ENCODE assay signal across 8 cellular contexts in genomic region chrX:1392376-1393130, GRCh38. TPM values are rescaled to one million over a fixed set of nuclear protein-coding genes. Genes with fewer than 3 reads are reported as not detected.
A peak's percentile ranks its signal among the peaks of the same experiment; 100 is the strongest.
DNase-seq lines count a peak whose midpoint lies in the region; ATAC-seq, FAIRE-seq and TF ChIP-seq lines count a peak whose summit lies in the region.

No MANE protein-coding gene starts in this region.

- H3K9me3 ChIP-seq in Panc1 (ENCODE audit: control insufficient read depth, insufficient read depth, low read depth, low read length), result no peaks in the 10 kb centered on the region
- no peaks in the 10 kb centered on the region for H3K9me3 ChIP-seq in HepG2 (ENCODE audit: low read length)

- H3K27me3 ChIP-seq in Panc1 (ENCODE audit: control insufficient read depth, insufficient read depth, low read length) (no peaks in the 10 kb centered on the region), HepG2 (ENCODE audit: control insufficient read depth in 1 of 2, insufficient read depth in 2 of 2, low read length in 2 of 2) (no peaks in the 10 kb centered on the region; a peak in 1 of 5 replicates)

- no peaks in the 10 kb centered on the region for H3K27me3 Mint-ChIP-seq in stimulated activated memory B cell treated with anti-CD40 and anti-IgM and Interleukin-4, amounts not matched to agents 10 μg/mL and 1 μg/mL and 100 μg/mL, for 72 hours

- peaks cover 58% of the 10 kb centered on the region for H3K36me3 Mint-ChIP-seq in stimulated activated memory B cell treated with anti-CD40 and anti-IgM and Interleukin-4, amounts not matched to agents 10 μg/mL and 1 μg/mL and 100 μg/mL, for 72 hours

- peak in 1 of 2 experiments; percentile 73; a peak in 1 of 4 replicates for TF ChIP-seq POLR2A in HepG2 (IDR thresholded peaks at IDR 0.05; ENCODE audit: insufficient read depth in 1 of 2, low read depth in 2 of 2, low read length in 2 of 2)

- H3K4me3 ChIP-seq in Panc1 (ENCODE audit: low read depth in 2 of 2, low read length in 2 of 2) (peak overlapping the region; percentile 60 to 78), coronary artery (peak overlapping the region; percentile 96), HepG2 (replicated peaks in 1 of 3; ENCODE audit: insufficient read depth in 1 of 3, low read depth in 2 of 3, low read length in 3 of 3) (peak overlapping the region; percentile 60 to 96 (median 84))

- H3K4me3 Mint-ChIP-seq in stimulated activated memory B cell treated with anti-CD40 and anti-IgM and Interleukin-4, amounts not matched to agents 10 μg/mL and 1 μg/mL and 100 μg/mL, for 72 hours, result peak overlapping the region; percentile 90

- H3K9ac ChIP-seq in HepG2 (ENCODE audit: insufficient read depth, low read depth, low read length), result peak overlapping the region; percentile 97

- under 1% methylated on average over 25 of the region's 78 CpGs for WGBS in HepG2 (ENCODE audit: low lambda C conversion rate)

- BruUV-seq in Panc1 (replicated peaks; lab: Mats Ljungman, UMichigan), result no TSS peak
- no TSS peak for BruUV-seq in HepG2 (replicated peaks; lab: Mats Ljungman, UMichigan)

- peak overlapping the region; percentile 83 for H3K27ac ChIP-seq in Panc1 (ENCODE audit: low read length)
- peak overlapping the region; percentile 93 to 98 for H3K27ac ChIP-seq in coronary artery
- peak overlapping the region; percentile 99 for H3K27ac ChIP-seq in HepG2 (ENCODE audit: extremely low read length, insufficient read depth, low read length)

- POLR2A ChIA-PET in Panc1 (lab: Charles Lee) (no interaction called here), HepG2 (lab: Yijun Ruan, JAX) (no interaction called here)

- peak; percentile 54; the same call in 1 of the 2 replicates for TF ChIP-seq RAD21 in HepG2 (CRISPR knock-in tag; IDR thresholded peaks at IDR 0.05)

- H3K36me3 ChIP-seq in Panc1 (ENCODE audit: control insufficient read depth, insufficient read depth, low read length) (peaks cover 3% of the 10 kb centered on the region; the same call in 1 of the 2 replicates), HepG2 (replicated peaks in 1 of 2; ENCODE audit: control insufficient read depth in 1 of 2, insufficient read depth in 2 of 2, low read length in 2 of 2) (peaks cover 24 to 41% of the 10 kb centered on the region in 2 experiments)

- H3K4me1 ChIP-seq in Panc1 (ENCODE audit: control insufficient read depth, insufficient read depth, low read length), result peaks cover 3% of the 10 kb centered on the region; the same call in 1 of the 2 replicates
- H3K4me1 ChIP-seq in HepG2 (ENCODE audit: insufficient read depth, low read length), result peaks cover 50% of the 10 kb centered on the region

- H3K4me2 ChIP-seq in HepG2 (ENCODE audit: low read depth, low read length), result peak overlapping the region; percentile 79

- peaks cover 8% of the 10 kb centered on the region for H3K9me3 Mint-ChIP-seq in stimulated activated memory B cell treated with anti-CD40 and anti-IgM and Interleukin-4, amounts not matched to agents 10 μg/mL and 1 μg/mL and 100 μg/mL, for 72 hours

- TF ChIP-seq CTCF in Panc1 (IDR thresholded peaks at IDR 0.05), result no peak
- no peak for TF ChIP-seq CTCF in coronary artery (IDR thresholded peaks at IDR 0.05)
- no peak for TF ChIP-seq CTCF in HepG2 (CRISPR knock-in tag; IDR thresholded peaks at IDR 0.05)

- intact Hi-C loops in Panc1 (cut with micrococcal nuclease; ENCODE audit: unreplicated experiment), result no loop called here
- intact Hi-C loops in HepG2 (cut with micrococcal nuclease; ENCODE audit: unreplicated experiment), result loop anchor here (5.0 kb wide), 1 partner anchor 60 kb away; the partner anchor contains the start of gene ASMTL

- ATAC-seq in GM18858 (IDR thresholded peaks at IDR 0.05; ENCODE audit: unreplicated experiment) (peak; percentile 12), HG02763 (IDR thresholded peaks at IDR 0.05; ENCODE audit: unreplicated experiment) (peak; percentile 18), Panc1 (peak; percentile 73), HepG2 (peak; percentile 54)
- peak; percentile 65 for ATAC-seq in stimulated activated memory B cell treated with anti-CD40 and anti-IgM and Interleukin-4, amounts not matched to agents 10 μg/mL and 1 μg/mL and 100 μg/mL, for 72 hours

- peak overlapping the region; percentile 96 for H3K27ac Mint-ChIP-seq in stimulated activated memory B cell treated with anti-CD40 and anti-IgM and Interleukin-4, amounts not matched to agents 10 μg/mL and 1 μg/mL and 100 μg/mL, for 72 hours

- FAIRE-seq in HepG2 (lab: Jason Lieb, UNC), result no peak

- H2AFZ ChIP-seq in HepG2 (ENCODE audit: low read length), result no peak overlapping the region

- H3K4me1 Mint-ChIP-seq in stimulated activated memory B cell treated with anti-CD40 and anti-IgM and Interleukin-4, amounts not matched to agents 10 μg/mL and 1 μg/mL and 100 μg/mL, for 72 hours, result peaks cover 68% of the 10 kb centered on the region

- DNase-seq in Panc1 (ENCODE audit: low read depth, low spot score) (no peak), coronary artery (ENCODE audit: low spot score) (peak; percentile 87), HepG2 (ENCODE audit: low spot score) (no peak), NCI-H526 treated with DMSO at 0.1 percent for 48 hours (lab: John Stamatoyannopoulos, UW) (no peak), Kasumi-1 (lab: John Stamatoyannopoulos, UW) (no peak)

- in situ Hi-C loops in Panc1 (cut with HindIII; ENCODE audit: low pct_unique_long_range_greater_than_20kb, low sequenced_read_pairs), result no loop called here
- in situ Hi-C loops in HepG2 (cut with HindIII; ENCODE audit: extremely low pct_ligation_motif_present, low pct_unique_long_range_greater_than_20kb), result no loop called here

- peaks cover 50% of the 10 kb centered on the region for H4K20me1 ChIP-seq in HepG2 (ENCODE audit: insufficient read depth, low read length)

- peaks cover 49% of the 10 kb centered on the region for H3K79me2 ChIP-seq in HepG2 (ENCODE audit: insufficient read depth, low read length)

- TF ChIP-seq EP300 in HepG2 (IDR thresholded peaks at IDR 0.05; ENCODE audit: low read depth in 2 of 2, low read length in 2 of 2) (peak in 1 of 2 experiments; percentile 11; a peak in 1 of 4 replicates), HepG2 (CRISPR knock-in tag; IDR thresholded peaks at IDR 0.05; ENCODE audit: borderline replicate concordance) (no peak; the same call in 1 of the 2 replicates)

- CTCF ChIA-PET in Panc1 (lab: Charles Lee) (no interaction called here), HepG2 (lab: Yijun Ruan, JAX; ENCODE audit: low intra/inter-chr PET ratio, low total read pairs) (no interaction called here)

TF ChIP-seq in HepG2, 621 proteins besides CTCF, POLR2A, EP300 and RAD21 (continues in another document):
- peak; percentile 32; the same call in 1 of the 2 replicates for TF ChIP-seq GATAD2A (CRISPR knock-in tag; IDR thresholded peaks at IDR 0.05)
- no peak for TF ChIP-seq ZEB1 (IDR thresholded peaks at IDR 0.05; ENCODE audit: insufficient replicate concordance, low read depth)

RNA-seq across cellular contexts. Expression of gene SLC25A6, which starts 0.6 kb away (rescaled TPM):
- total RNA-seq in Panc1 (2021; ENCODE audit: unreplicated experiment) (125 TPM), HepG2 (2016; rRNA removed; fragmentation: Illumina TruSeq; extraction: Trizol) (138 and 149 TPM in 2 replicates)
- 475 TPM for polyA plus RNA-seq in Panc1 (2012; ENCODE audit: insufficient read length)
- 172 and 192 TPM in 2 replicates for total RNA-seq in HepG2 (2016; cell fraction: cytosol; rRNA removed; fragmentation: Illumina TruSeq; extraction: Trizol; ENCODE audit: low read depth)
- total RNA-seq in HepG2 (2016; cell fraction: insoluble cytoplasmic fraction; rRNA removed; fragmentation: Illumina TruSeq; extraction: Trizol), result 133 and 147 TPM in 2 replicates
- 398 and 417 TPM in 2 replicates for total RNA-seq in HepG2 (2016; cell fraction: membrane; rRNA removed; fragmentation: Illumina TruSeq; extraction: Trizol)
- total RNA-seq in HepG2 (2016; cell fraction: nucleus; rRNA removed; fragmentation: Illumina TruSeq; extraction: Trizol), result 70.1 and 77.0 TPM in 2 replicates
- 581 and 646 TPM in 2 replicates for polyA plus RNA-seq in HepG2 (2011; rRNA removed)
- 843 and 1,123 TPM in 2 replicates for polyA plus RNA-seq in HepG2 (2011; cell fraction: cytosol; rRNA removed)
- 370 and 374 TPM in 2 replicates for polyA plus RNA-seq in HepG2 (2011; cell fraction: nucleus; rRNA removed)
- 420 and 577 TPM in 2 replicates for polyA plus RNA-seq in HepG2 (2012)
- polyA plus RNA-seq in HepG2 (2016; cell fraction: cytosol; fragmentation: Illumina TruSeq; extraction: Trizol; ENCODE audit: low read depth), result 585 and 646 TPM in 2 replicates
- 347 and 418 TPM in 2 replicates for polyA plus RNA-seq in HepG2 (2016; cell fraction: insoluble cytoplasmic fraction; fragmentation: Illumina TruSeq; extraction: Trizol; ENCODE audit: low read depth)
- 997 and 1,138 TPM in 2 replicates for polyA plus RNA-seq in HepG2 (2016; cell fraction: membrane; fragmentation: Illumina TruSeq; extraction: Trizol; ENCODE audit: low read depth)
- 257 and 286 TPM in 2 replicates for polyA plus RNA-seq in HepG2 (2016; cell fraction: nucleus; fragmentation: Illumina TruSeq; extraction: Trizol; ENCODE audit: insufficient read depth, low read depth)
- 353 and 783 TPM in 2 replicates for polyA minus RNA-seq in HepG2 (2011; rRNA and poly(A)+ RNA removed; ENCODE audit: low replicate concordance)
- 413 and 414 TPM in 2 replicates for polyA minus RNA-seq in HepG2 (2011; cell fraction: cytosol; rRNA and poly(A)+ RNA removed)
- 151 and 162 TPM in 2 replicates for polyA minus RNA-seq in HepG2 (2011; cell fraction: nucleus; rRNA and poly(A)+ RNA removed)

RNA-seq across cellular contexts. Expression of gene IL3RA, which starts 56.0 kb away (rescaled TPM):
- total RNA-seq in Panc1 (2021; ENCODE audit: unreplicated experiment), result 0.28 TPM
- 0.45 TPM for polyA plus RNA-seq in Panc1 (2012; ENCODE audit: insufficient read length)
- not detected in 2 replicates for total RNA-seq in HepG2 (2016; rRNA removed; fragmentation: Illumina TruSeq; extraction: Trizol)
- not detected in 2 replicates for total RNA-seq in HepG2 (2016; cell fraction: cytosol; rRNA removed; fragmentation: Illumina TruSeq; extraction: Trizol; ENCODE audit: low read depth)
- not detected in 2 replicates for total RNA-seq in HepG2 (2016; cell fraction: insoluble cytoplasmic fraction; rRNA removed; fragmentation: Illumina TruSeq; extraction: Trizol)
- not detected in 2 replicates for total RNA-seq in HepG2 (2016; cell fraction: membrane; rRNA removed; fragmentation: Illumina TruSeq; extraction: Trizol)
- total RNA-seq in HepG2 (2016; cell fraction: nucleus; rRNA removed; fragmentation: Illumina TruSeq; extraction: Trizol), result not detected in 2 replicates
- not detected in 2 replicates for polyA plus RNA-seq in HepG2 (2011; rRNA removed)
- polyA plus RNA-seq in HepG2 (2011; cell fraction: cytosol; rRNA removed), result not detected in 2 replicates
- not detected in 2 replicates for polyA plus RNA-seq in HepG2 (2011; cell fraction: nucleus; rRNA removed)
- 0.11 and 0.40 TPM in 2 replicates for polyA plus RNA-seq in HepG2 (2012)
- not detected in 2 replicates for polyA plus RNA-seq in HepG2 (2016; cell fraction: cytosol; fragmentation: Illumina TruSeq; extraction: Trizol; ENCODE audit: low read depth)
- not detected in 2 replicates for polyA plus RNA-seq in HepG2 (2016; cell fraction: insoluble cytoplasmic fraction; fragmentation: Illumina TruSeq; extraction: Trizol; ENCODE audit: low read depth)
- not detected in 2 replicates for polyA plus RNA-seq in HepG2 (2016; cell fraction: membrane; fragmentation: Illumina TruSeq; extraction: Trizol; ENCODE audit: low read depth)
- polyA plus RNA-seq in HepG2 (2016; cell fraction: nucleus; fragmentation: Illumina TruSeq; extraction: Trizol; ENCODE audit: insufficient read depth, low read depth), result not detected in 2 replicates
- polyA minus RNA-seq in HepG2 (2011; rRNA and poly(A)+ RNA removed; ENCODE audit: low replicate concordance), result 0.52 TPM in 1 of 2 replicates, not detected in the other
- polyA minus RNA-seq in HepG2 (2011; cell fraction: cytosol; rRNA and poly(A)+ RNA removed), result not detected in 2 replicates
- not detected in 2 replicates for polyA minus RNA-seq in HepG2 (2011; cell fraction: nucleus; rRNA and poly(A)+ RNA removed)

Comparison
In these comparisons a context has a peak if more than half of its experiments do, and no peak if none do; other contexts are left out.
1. ATAC-seq: peak in every context shown above with its lines; median percentile 73 in Panc1; 65 in stimulated activated memory B cell treated with anti-CD40 and anti-IgM and Interleukin-4, amounts not matched to agents 10 μg/mL and 1 μg/mL and 100 μg/mL, for 72 hours; 54 in HepG2; 18 in HG02763; 12 in GM18858.